In the genomic region with DNA sequence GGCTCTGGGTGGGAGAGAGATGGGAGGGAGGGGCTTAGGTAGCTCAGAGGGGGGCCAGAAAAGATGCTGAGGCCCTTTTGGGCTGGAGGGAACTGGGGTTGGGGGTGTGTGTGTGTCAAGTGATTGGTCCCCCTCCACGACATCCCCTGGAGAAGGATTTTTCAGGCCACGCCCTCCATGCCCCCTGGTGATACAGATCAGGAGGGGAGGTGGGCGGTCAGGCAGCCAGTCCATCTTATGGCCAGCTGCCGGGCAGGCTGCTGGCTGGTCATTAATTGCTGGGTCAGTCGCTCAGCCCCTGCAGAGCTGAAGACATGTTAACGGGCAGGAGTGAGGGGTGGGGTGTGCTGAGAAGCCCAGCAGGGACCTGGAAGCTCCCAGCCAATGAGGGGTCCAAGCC, we compare ENCODE assay signal across 25 cellular contexts. TPM values are rescaled to one million over a fixed set of nuclear protein-coding genes. Genes with fewer than 3 reads are reported as not detected.
DNase-seq lines count a peak whose midpoint lies in the region; ATAC-seq and TF ChIP-seq lines count a peak whose summit lies in the region.
"Had no signal": no experiment of that assay in that cellular context is flagged by ENCODE, and none has a peak within 500 bp of the region (broad histone marks: within the 10 kb centered on the region; RNA-seq: fewer than 3 reads in every experiment).

No MANE protein-coding gene starts in this region.

- no peaks in the 10 kb centered on the region for H3K27me3 ChIP-seq in right atrium auricular region
- no peaks in the 10 kb centered on the region for H3K27me3 ChIP-seq in gastroesophageal sphincter
- no peaks in the 10 kb centered on the region for H3K27me3 ChIP-seq in prostate gland (replicated peaks; ENCODE audit: insufficient read depth)
- H3K27me3 ChIP-seq in vagina: no peaks in the 10 kb centered on the region
- H3K27me3 ChIP-seq in adrenal gland: no peaks in the 10 kb centered on the region

- H3K9me3 Mint-ChIP-seq in WTC11: no peaks in the 10 kb centered on the region
- H3K9me3 Mint-ChIP-seq: CD4-positive, alpha-beta T cell; dendritic cell treated with granulocyte-macrophage colony-stimulating factor and Interleukin-4, amounts not matched to agents 40 ng/mL and 50 ng/mL, for 4 days had no signal

- no CpG with 5 or more reads among the region's 6 CpGs for WGBS in gastroesophageal sphincter (ENCODE audit: low coverage in 1 of 2), 2 donors
- 71% methylated on average over 6 of the region's 6 CpGs for WGBS in prostate gland
- WGBS in adrenal gland, 4 donors: 60 to 83% (median 72%) methylated on average over 2 to 6 of the region's 6 CpGs

- CTCF ChIA-PET in WTC11 (lab: Charles Lee): interaction anchor here (0.6 to 2.8 kb wide), 9 partner anchors 10 to 479 kb away, joined by 3 to 8 read pairs (median 4); a partner anchor contains a TSS

- intact Hi-C loops in Right ventricle myocardium superior (cut with DNase I) (loop anchor here (10.0 kb wide), 1 partner anchor 299 kb away; no protein-coding TSS in a partner anchor), prostate gland (cut with DNase I) (loop anchor here (10.0 kb wide), 1 partner anchor 131 kb away; a partner anchor contains a TSS), vagina (cut with DNase I) (no loop called here), adrenal gland (cut with DNase I) (no loop called here)

- H3K4me1 Mint-ChIP-seq in WTC11: peaks cover 50% of the 10 kb centered on the region

- TF ChIP-seq POLR2A in gastroesophageal sphincter (IDR thresholded peaks at IDR 0.05): no peak
- no peak for TF ChIP-seq POLR2A in prostate gland (IDR thresholded peaks at IDR 0.05)
- no peak for TF ChIP-seq POLR2A in vagina (IDR thresholded peaks at IDR 0.05)
- TF ChIP-seq POLR2A in adrenal gland (IDR thresholded peaks at IDR 0.05): no peak

- ATAC-seq in Right ventricle myocardium superior (ENCODE audit: poor library complexity) (no peak), gastroesophageal sphincter (no peak), WTC11 (no peak)

- H3K36me3 ChIP-seq in right atrium auricular region: peaks cover 18% of the 10 kb centered on the region
- H3K36me3 ChIP-seq in gastroesophageal sphincter: peaks cover 0 to 50% of the 10 kb centered on the region in 2 donors
- H3K36me3 ChIP-seq in prostate gland: no peaks in the 10 kb centered on the region
- H3K36me3 ChIP-seq in vagina: peaks cover 0 to 19% of the 10 kb centered on the region in 2 donors
- peaks cover 0 to 3% of the 10 kb centered on the region in 2 donors for H3K36me3 ChIP-seq in adrenal gland (replicated peaks in 1 of 2)

- TF ChIP-seq CTCF in right atrium auricular region (IDR thresholded peaks at IDR 0.05) (no peak), gastroesophageal sphincter (IDR thresholded peaks at IDR 0.05) (no peak), prostate gland (IDR thresholded peaks at IDR 0.05) (no peak), vagina (IDR thresholded peaks at IDR 0.05) (no peak), adrenal gland (IDR thresholded peaks at IDR 0.05) (no peak), WTC11 (IDR thresholded peaks at IDR 0.05) (no peak)

- DNase-seq in right atrium auricular region (ENCODE audit: low spot score): no peak
- DNase-seq in Right ventricle myocardium superior: no peak
- no peak for DNase-seq in prostate gland (ENCODE audit: low spot score)
- no peak for DNase-seq in vagina (ENCODE audit: extremely low spot score in 2 of 2)
- no peak for DNase-seq in adrenal gland
- no peak for DNase-seq in Kasumi-1 (lab: John Stamatoyannopoulos, UW)
- DNase-seq in WTC11 (ENCODE audit: low spot score): no peak
- DNase-seq: activated CD4-positive, alpha-beta T cell treated with anti-CD3 and anti-CD28 coated beads for 48 hours; activated CD8-positive, alpha-beta memory T cell treated with anti-CD3 and anti-CD28 coated beads, Interleukin-2, amount 50 U/mL, for 4 hours; activated effector memory CD4-positive, alpha-beta T cell treated with anti-CD3 and anti-CD28 coated beads, Interleukin-2, amount 50 U/mL, for 16 hours; amygdala; CD4-positive, alpha-beta T cell; erythroblast; GOT3; head of caudate nucleus; NCI-H1105 treated with DMSO at 0.1 percent for 48 hours; NCI-H2107; NCI-H69; OCI-M1; small intestine had no signal

- H3K27ac ChIP-seq in right atrium auricular region (peak overlapping the region; percentile 78 to 82), gastroesophageal sphincter (peak overlapping the region in 3 of 4 donors; percentile 83 to 90 (median 90)), prostate gland (peak overlapping the region; percentile 74 to 78), vagina (peak overlapping the region; percentile 83), adrenal gland (peak overlapping the region in 2 of 5 donors; percentile 82 to 92)
- H3K27ac ChIP-seq: SK-N-MC had no signal

- no peak overlapping the region for H3K27ac Mint-ChIP-seq in WTC11
- H3K27ac Mint-ChIP-seq: CD4-positive, alpha-beta T cell had no signal

- no peak for TF ChIP-seq EP300 in gastroesophageal sphincter (IDR thresholded peaks at IDR 0.05)

- H3K4me3 ChIP-seq in right atrium auricular region (no peak overlapping the region), gastroesophageal sphincter (no peak overlapping the region), prostate gland (no peak overlapping the region), vagina (no peak overlapping the region), adrenal gland (no peak overlapping the region)
- H3K4me3 ChIP-seq: SK-N-MC had no signal

- peaks cover 0 to 80% of the 10 kb centered on the region in 2 donors for H3K4me1 ChIP-seq in right atrium auricular region
- peaks cover 23 to 100% (median 78%) of the 10 kb centered on the region in 3 donors for H3K4me1 ChIP-seq in gastroesophageal sphincter
- H3K4me1 ChIP-seq in prostate gland (replicated peaks): peaks cover 23% of the 10 kb centered on the region
- H3K4me1 ChIP-seq in vagina: peaks cover 95% of the 10 kb centered on the region
- H3K4me1 ChIP-seq in adrenal gland (replicated peaks in 1 of 2): peaks cover 22 to 42% of the 10 kb centered on the region in 2 donors

- no peak overlapping the region for H3K4me3 Mint-ChIP-seq in WTC11
- H3K4me3 Mint-ChIP-seq: CD4-positive, alpha-beta T cell; dendritic cell treated with granulocyte-macrophage colony-stimulating factor and Interleukin-4, amounts not matched to agents 40 ng/mL and 50 ng/mL, for 4 days had no signal

- no peaks in the 10 kb centered on the region for H3K36me3 Mint-ChIP-seq in WTC11

- no peaks in the 10 kb centered on the region for H3K9me3 ChIP-seq in right atrium auricular region
- no peaks in the 10 kb centered on the region for H3K9me3 ChIP-seq in gastroesophageal sphincter
- no peaks in the 10 kb centered on the region for H3K9me3 ChIP-seq in prostate gland
- no peaks in the 10 kb centered on the region for H3K9me3 ChIP-seq in vagina
- H3K9me3 ChIP-seq in adrenal gland (replicated peaks in 1 of 3): no peaks in the 10 kb centered on the region

- POLR2A ChIA-PET in WTC11 (lab: Charles Lee): interaction anchor here (0.8 to 1.1 kb wide), 2 partner anchors 19 to 39 kb away, joined by 3 to 5 read pairs; a partner anchor contains a TSS

- peaks cover 29% of the 10 kb centered on the region for H3K27me3 Mint-ChIP-seq in WTC11 (ENCODE audit: low read depth)
- H3K27me3 Mint-ChIP-seq: CD4-positive, alpha-beta T cell had no signal

TF ChIP-seq in WTC11, 78 proteins besides CTCF, POLR2A, EP300 and RAD21 (continues in another document):
- TF ChIP-seq NFE2L1 (CRISPR knock-in tag; IDR thresholded peaks at IDR 0.05): no peak
- TF ChIP-seq PRRX2 (CRISPR knock-in tag; IDR thresholded peaks at IDR 0.05): no peak
- no peak for TF ChIP-seq ZNF121 (CRISPR knock-in tag; IDR thresholded peaks at IDR 0.05)
- TF ChIP-seq, protein P1, sequence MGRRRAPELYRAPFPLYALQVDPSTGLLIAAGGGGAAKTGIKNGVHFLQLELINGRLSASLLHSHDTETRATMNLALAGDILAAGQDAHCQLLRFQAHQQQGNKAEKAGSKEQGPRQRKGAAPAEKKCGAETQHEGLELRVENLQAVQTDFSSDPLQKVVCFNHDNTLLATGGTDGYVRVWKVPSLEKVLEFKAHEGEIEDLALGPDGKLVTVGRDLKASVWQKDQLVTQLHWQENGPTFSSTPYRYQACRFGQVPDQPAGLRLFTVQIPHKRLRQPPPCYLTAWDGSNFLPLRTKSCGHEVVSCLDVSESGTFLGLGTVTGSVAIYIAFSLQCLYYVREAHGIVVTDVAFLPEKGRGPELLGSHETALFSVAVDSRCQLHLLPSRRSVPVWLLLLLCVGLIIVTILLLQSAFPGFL (CRISPR knock-in tag; IDR thresholded peaks at IDR 0.05; ENCODE audit: borderline replicate concordance): no peak
- no peak for TF ChIP-seq ZNF671 (CRISPR knock-in tag; IDR thresholded peaks at IDR 0.05)
- TF ChIP-seq ETV6 (CRISPR knock-in tag; IDR thresholded peaks at IDR 0.05): no peak
- TF ChIP-seq TEAD4 (CRISPR knock-in tag; IDR thresholded peaks at IDR 0.05): no peak

RNA-seq across cellular contexts. Expression of a gene that starts 19.4 kb away (rescaled TPM):
- total RNA-seq in right atrium auricular region (10 to 100 TPM; 68.3 to 68.7 TPM), Right ventricle myocardium superior (47.0 TPM), gastroesophageal sphincter (100 to 1,000 TPM in 3 of 4 donors, 10 to 100 TPM in 1; 87.5 to 161 (median 113) TPM), prostate gland (100 to 1,000 TPM in 1 of 2 donors, 10 to 100 TPM in 1; 14.5 to 161 TPM), vagina (173 TPM), adrenal gland (100 to 1,000 TPM in 1 of 8 donors, 10 to 100 TPM in 7; 54.8 to 188 (median 80.1) TPM), WTC11 (2021) (5.0 to 7.9 TPM (median 5.1 TPM) in 3 replicates)
- 10 to 100 TPM; 21.3 to 55.7 (median 37.2) TPM for polyA plus RNA-seq in adrenal gland
- total RNA-seq: CD4-positive, alpha-beta T cell had no signal

RNA-seq across cellular contexts. Expression of a gene that starts 30.3 kb away (rescaled TPM):
- total RNA-seq in right atrium auricular region (not detected), Right ventricle myocardium superior (not detected), gastroesophageal sphincter (not detected), prostate gland (1 to 10 TPM in 1 of 2 donors, not detected in 1; 3.2 TPM), vagina (not detected), adrenal gland (under 1 TPM in 2 of 8 donors, not detected in 6; 0.23 to 0.32 TPM), WTC11 (2021) (0.09 to 0.14 TPM (median 0.13 TPM) in 3 replicates)
- polyA plus RNA-seq in adrenal gland: under 1 TPM in 2 of 3 donors, not detected in 1; 0.17 to 0.24 TPM
- total RNA-seq: CD4-positive, alpha-beta T cell had no signal
- polyA plus RNA-seq: urinary bladder had no signal

RNA-seq across cellular contexts. Expression of a gene that starts 49.9 kb away (rescaled TPM):
- total RNA-seq in right atrium auricular region (10 to 100 TPM; 11.2 to 24.6 TPM), Right ventricle myocardium superior (19.5 TPM), gastroesophageal sphincter (10 to 100 TPM; 12.3 to 58.0 (median 35.2) TPM), prostate gland (10 to 100 TPM; 11.0 to 36.4 TPM), vagina (21.4 TPM), adrenal gland (100 to 1,000 TPM in 2 of 8 donors, 10 to 100 TPM in 6; 37.2 to 165 (median 94.4) TPM), WTC11 (2021) (0.07 to 0.20 TPM (median 0.14 TPM) in 3 replicates)
- 10 to 100 TPM; 17.9 to 20.0 (median 19.0) TPM for polyA plus RNA-seq in adrenal gland

RNA-seq across cellular contexts. Expression of a gene that starts 53.6 kb away (rescaled TPM):
- total RNA-seq in right atrium auricular region (not detected), Right ventricle myocardium superior (not detected), gastroesophageal sphincter (not detected), prostate gland (not detected), vagina (0.25 TPM), adrenal gland (not detected), WTC11 (2021) (0.04 TPM in 1 of 3 replicates, not detected in the others)
- not detected for polyA plus RNA-seq in adrenal gland
- total RNA-seq: CD4-positive, alpha-beta T cell; osteoblast; urinary bladder had no signal

Comparison
In these comparisons a context has a peak if more than half of its experiments do, and no peak if none do; other contexts are left out.
1. RNA of a gene that starts 49.9 kb away (total RNA-seq): 37.2 to 165 TPM in adrenal gland, 12.3 to 58.0 TPM in gastroesophageal sphincter, 11.0 to 36.4 TPM in prostate gland, 11.2 to 24.6 TPM in right atrium auricular region, 21.4 TPM in vagina (single experiment) and 19.5 TPM in Right ventricle myocardium superior (single experiment); 0.07 to 0.20 TPM in WTC11; every median in the first group is over 10 times any median in the second.
2. intact Hi-C loops: an anchor here in Right ventricle myocardium superior (10.0 kb wide) and prostate gland (10.0 kb wide); none called in vagina and adrenal gland.